In genomic region chr19:32336259-32337111, GRCh38 we compare ENCODE assay signal across 10 cellular contexts. TPM values are rescaled to one million over a fixed set of nuclear protein-coding genes. Genes with fewer than 3 reads are reported as not detected.
DNase-seq lines count a peak whose midpoint lies in the region; ATAC-seq and TF ChIP-seq lines count a peak whose summit lies in the region.
"Had no signal": no experiment of that assay in that cellular context is flagged by ENCODE, and none has a peak within 500 bp of the region (broad histone marks: within the 10 kb centered on the region; RNA-seq: fewer than 3 reads in every experiment).

No MANE protein-coding gene starts in this region.

- H3K36me3 ChIP-seq in GM23338 (ENCODE audit: insufficient read depth): no peaks in the 10 kb centered on the region

- H3K36me3 Mint-ChIP-seq in GM23338 (ENCODE audit: low read depth) (no peaks in the 10 kb centered on the region), immature natural killer cell (no peaks in the 10 kb centered on the region)

- no peak overlapping the region for H3K4me3 ChIP-seq in GM23338

- no peak for ATAC-seq in GM23338
- no peak for ATAC-seq in foreskin keratinocyte
- ATAC-seq in sciatic nerve: peak; percentile 24
- no peak for ATAC-seq in GM18870 (IDR thresholded peaks at IDR 0.05; ENCODE audit: unreplicated experiment)
- no peak for ATAC-seq in HG02885 (IDR thresholded peaks at IDR 0.05; ENCODE audit: poor library complexity, unreplicated experiment)

- H3K27ac Mint-ChIP-seq in GM23338 (no peak overlapping the region), immature natural killer cell (no peak overlapping the region)

- no peaks in the 10 kb centered on the region for H4K20me1 ChIP-seq in GM23338 (replicated peaks; ENCODE audit: insufficient read depth)

- H3K27me3 Mint-ChIP-seq in GM23338 (ENCODE audit: insufficient read depth, low read depth, poor library complexity): peaks cover 2% of the 10 kb centered on the region
- H3K27me3 Mint-ChIP-seq in immature natural killer cell (ENCODE audit: low read depth in 3 of 3): peaks cover 3 to 6% (median 4%) of the 10 kb centered on the region in 3 donors

- H2AFZ ChIP-seq in GM23338: peak overlapping the region; percentile 61; the same call in 1 of the 2 replicates

- peaks cover 9% of the 10 kb centered on the region for H3K4me1 ChIP-seq in GM23338 (ENCODE audit: insufficient read depth)
- H3K4me1 ChIP-seq in foreskin keratinocyte: no peaks in the 10 kb centered on the region

- no peak overlapping the region for H3K27ac ChIP-seq in GM23338 (ENCODE audit: low read depth)
- no peak overlapping the region for H3K27ac ChIP-seq in foreskin keratinocyte

- H3K4me2 ChIP-seq in GM23338: no peak overlapping the region

- no peak for DNase-seq in GM23338 (ENCODE audit: low spot score)
- peak; percentile 37 for DNase-seq in SW480 (ENCODE audit: low spot score)
- no peak for DNase-seq in foreskin keratinocyte
- no peak for DNase-seq in sciatic nerve (ENCODE audit: low spot score)
- no peak for DNase-seq in immature natural killer cell
- DNase-seq in NCI-H1694 treated with DMSO at 0.1 percent for 48 hours (lab: John Stamatoyannopoulos, UW): no peak
- DNase-seq: NCI-H2227 treated with DMSO at 0.1 percent for 48 hours, T-helper 2 cell had no signal

- H3K27me3 ChIP-seq in GM23338 (ENCODE audit: insufficient read depth) (no peaks in the 10 kb centered on the region), foreskin keratinocyte (no peaks in the 10 kb centered on the region)

- no peaks in the 10 kb centered on the region for H3F3A ChIP-seq in GM23338 (replicated peaks; ENCODE audit: low read depth)

- no peak overlapping the region for H3K4me3 Mint-ChIP-seq in GM23338
- no peak overlapping the region for H3K4me3 Mint-ChIP-seq in immature natural killer cell

- no peak for TF ChIP-seq CTCF in GM23338 (conservative IDR thresholded peaks at IDR 0.05; ENCODE audit: low read depth in 2 of 2)
- peak; percentile 43 for TF ChIP-seq CTCF in foreskin keratinocyte (conservative IDR thresholded peaks at IDR 0.05)

- intact Hi-C loops in sciatic nerve (cut with DNase I): no loop called here

- H3K4me1 Mint-ChIP-seq in GM23338: 0 out of 3 replicates have a peak, but pooled peaks cover 2% of the 10 kb centered on the region
- no peaks in the 10 kb centered on the region for H3K4me1 Mint-ChIP-seq in immature natural killer cell

- H3K9me3 Mint-ChIP-seq in GM23338 (no peaks in the 10 kb centered on the region), immature natural killer cell (peaks cover 0 to 3% (median 0%) of the 10 kb centered on the region in 6 donors)

- H3K9me2 ChIP-seq in GM23338 (ENCODE audit: insufficient read depth): no peaks in the 10 kb centered on the region

- H3K79me2 ChIP-seq in GM23338 (replicated peaks; ENCODE audit: insufficient read depth): no peaks in the 10 kb centered on the region

TF ChIP-seq in GM23338, 12 proteins besides CTCF, POLR2A, EP300 and RAD21 (continues in another document):
- no peak for TF ChIP-seq STAT1 (IDR thresholded peaks at IDR 0.05; ENCODE audit: unreplicated experiment)
- no peak for TF ChIP-seq JUNB (IDR thresholded peaks at IDR 0.05; ENCODE audit: unreplicated experiment)
- no peak for TF ChIP-seq ETS1 (IDR thresholded peaks at IDR 0.05)
- TF ChIP-seq ZNF114 (CRISPR knock-in tag; IDR thresholded peaks at IDR 0.05): no peak
- TF ChIP-seq, protein P1, sequence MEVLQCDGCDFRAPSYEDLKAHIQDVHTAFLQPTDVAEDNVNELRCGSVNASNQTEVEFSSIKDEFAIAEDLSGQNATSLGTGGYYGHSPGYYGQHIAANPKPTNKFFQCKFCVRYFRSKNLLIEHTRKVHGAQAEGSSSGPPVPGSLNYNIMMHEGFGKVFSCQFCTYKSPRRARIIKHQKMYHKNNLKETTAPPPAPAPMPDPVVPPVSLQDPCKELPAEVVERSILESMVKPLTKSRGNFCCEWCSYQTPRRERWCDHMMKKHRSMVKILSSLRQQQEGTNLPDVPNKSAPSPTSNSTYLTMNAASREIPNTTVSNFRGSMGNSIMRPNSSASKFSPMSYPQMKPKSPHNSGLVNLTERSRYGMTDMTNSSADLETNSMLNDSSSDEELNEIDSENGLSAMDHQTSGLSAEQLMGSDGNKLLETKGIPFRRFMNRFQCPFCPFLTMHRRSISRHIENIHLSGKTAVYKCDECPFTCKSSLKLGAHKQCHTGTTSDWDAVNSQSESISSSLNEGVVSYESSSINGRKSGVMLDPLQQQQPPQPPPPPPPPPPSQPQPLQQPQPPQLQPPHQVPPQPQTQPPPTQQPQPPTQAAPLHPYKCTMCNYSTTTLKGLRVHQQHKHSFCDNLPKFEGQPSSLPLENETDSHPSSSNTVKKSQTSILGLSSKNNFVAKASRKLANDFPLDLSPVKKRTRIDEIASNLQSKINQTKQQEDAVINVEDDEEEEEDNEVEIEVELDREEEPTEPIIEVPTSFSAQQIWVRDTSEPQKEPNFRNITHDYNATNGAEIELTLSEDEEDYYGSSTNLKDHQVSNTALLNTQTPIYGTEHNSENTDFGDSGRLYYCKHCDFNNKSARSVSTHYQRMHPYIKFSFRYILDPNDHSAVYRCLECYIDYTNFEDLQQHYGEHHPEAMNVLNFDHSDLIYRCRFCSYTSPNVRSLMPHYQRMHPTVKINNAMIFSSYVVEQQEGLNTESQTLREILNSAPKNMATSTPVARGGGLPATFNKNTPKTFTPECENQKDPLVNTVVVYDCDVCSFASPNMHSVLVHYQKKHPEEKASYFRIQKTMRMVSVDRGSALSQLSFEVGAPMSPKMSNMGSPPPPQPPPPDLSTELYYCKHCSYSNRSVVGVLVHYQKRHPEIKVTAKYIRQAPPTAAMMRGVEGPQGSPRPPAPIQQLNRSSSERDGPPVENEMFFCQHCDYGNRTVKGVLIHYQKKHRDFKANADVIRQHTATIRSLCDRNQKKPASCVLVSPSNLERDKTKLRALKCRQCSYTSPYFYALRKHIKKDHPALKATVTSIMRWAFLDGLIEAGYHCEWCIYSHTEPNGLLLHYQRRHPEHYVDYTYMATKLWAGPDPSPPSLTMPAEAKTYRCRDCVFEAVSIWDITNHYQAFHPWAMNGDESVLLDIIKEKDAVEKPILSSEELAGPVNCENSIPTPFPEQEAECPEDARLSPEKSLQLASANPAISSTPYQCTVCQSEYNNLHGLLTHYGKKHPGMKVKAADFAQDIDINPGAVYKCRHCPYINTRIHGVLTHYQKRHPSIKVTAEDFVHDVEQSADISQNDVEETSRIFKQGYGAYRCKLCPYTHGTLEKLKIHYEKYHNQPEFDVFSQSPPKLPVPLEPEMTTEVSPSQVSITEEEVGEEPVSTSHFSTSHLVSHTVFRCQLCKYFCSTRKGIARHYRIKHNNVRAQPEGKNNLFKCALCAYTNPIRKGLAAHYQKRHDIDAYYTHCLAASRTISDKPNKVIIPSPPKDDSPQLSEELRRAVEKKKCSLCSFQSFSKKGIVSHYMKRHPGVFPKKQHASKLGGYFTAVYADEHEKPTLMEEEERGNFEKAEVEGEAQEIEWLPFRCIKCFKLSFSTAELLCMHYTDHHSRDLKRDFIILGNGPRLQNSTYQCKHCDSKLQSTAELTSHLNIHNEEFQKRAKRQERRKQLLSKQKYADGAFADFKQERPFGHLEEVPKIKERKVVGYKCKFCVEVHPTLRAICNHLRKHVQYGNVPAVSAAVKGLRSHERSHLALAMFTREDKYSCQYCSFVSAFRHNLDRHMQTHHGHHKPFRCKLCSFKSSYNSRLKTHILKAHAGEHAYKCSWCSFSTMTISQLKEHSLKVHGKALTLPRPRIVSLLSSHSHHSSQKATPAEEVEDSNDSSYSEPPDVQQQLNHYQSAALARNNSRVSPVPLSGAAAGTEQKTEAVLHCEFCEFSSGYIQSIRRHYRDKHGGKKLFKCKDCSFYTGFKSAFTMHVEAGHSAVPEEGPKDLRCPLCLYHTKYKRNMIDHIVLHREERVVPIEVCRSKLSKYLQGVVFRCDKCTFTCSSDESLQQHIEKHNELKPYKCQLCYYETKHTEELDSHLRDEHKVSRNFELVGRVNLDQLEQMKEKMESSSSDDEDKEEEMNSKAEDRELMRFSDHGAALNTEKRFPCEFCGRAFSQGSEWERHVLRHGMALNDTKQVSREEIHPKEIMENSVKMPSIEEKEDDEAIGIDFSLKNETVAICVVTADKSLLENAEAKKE (CRISPR knock-in tag; IDR thresholded peaks at IDR 0.05): no peak
- no peak for TF ChIP-seq EZH2phosphoT487 (IDR thresholded peaks at IDR 0.05; ENCODE audit: unreplicated experiment)
- TF ChIP-seq POLR2AphosphoS5 (IDR thresholded peaks at IDR 0.05; ENCODE audit: low read depth): no peak
- TF ChIP-seq CREB1 (CRISPR knock-in tag; IDR thresholded peaks at IDR 0.05; ENCODE audit: low read depth): no peak
- TF ChIP-seq ZNF331 (CRISPR knock-in tag; IDR thresholded peaks at IDR 0.05; ENCODE audit: low read depth): no peak
- no peak for TF ChIP-seq NANOG (IDR thresholded peaks at IDR 0.05; ENCODE audit: borderline replicate concordance)
- TF ChIP-seq EZH2 (IDR thresholded peaks at IDR 0.05; ENCODE audit: low read depth, unreplicated experiment): no peak

RNA-seq across cellular contexts. Expression of gene ZNF507, which starts 8.9 kb away (rescaled TPM):
- total RNA-seq in GM23338 (2014; rRNA removed; shearing (Covaris generic)): 23.4 and 23.6 TPM in 2 replicates
- polyA plus RNA-seq in GM23338 (2016; fragmentation: Nextera tagmentation; extraction: Ambion mirVana): 7.4 and 10.4 TPM in 2 replicates
- total RNA-seq in foreskin keratinocyte: 11.2 and 11.4 TPM in 2 replicates
- 1.6 and 1.7 TPM in 2 replicates for polyA plus RNA-seq in foreskin keratinocyte
- 29.0 TPM for total RNA-seq in sciatic nerve
- polyA plus RNA-seq in immature natural killer cell: 1 to 10 TPM; 3.7 to 6.5 (median 5.0) TPM
